23 cellular contexts compared by ENCODE assay signal in the genomic region with DNA sequence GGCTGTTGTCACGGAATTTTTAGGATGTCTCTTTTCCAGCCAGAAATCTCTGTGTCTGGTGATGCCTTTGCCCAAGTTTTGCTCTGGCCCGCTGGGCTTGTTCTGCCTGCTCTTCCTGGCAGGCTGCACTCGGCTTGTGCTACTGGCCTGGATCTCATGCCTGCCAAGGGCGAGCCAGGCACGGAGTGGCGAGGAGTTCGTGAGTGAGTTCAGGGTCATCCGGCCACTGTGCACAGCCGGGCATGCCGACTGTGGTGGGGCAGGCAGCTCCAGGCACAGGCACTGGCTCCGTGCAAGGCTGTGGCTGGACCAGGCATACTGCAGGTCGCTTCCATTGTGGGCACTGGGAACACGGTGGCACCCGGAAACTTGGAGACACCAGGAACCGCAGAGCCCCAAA.
DNase-seq lines count a peak whose midpoint lies in the region; ATAC-seq and TF ChIP-seq lines count a peak whose summit lies in the region.
"Had no signal": no experiment of that assay in that cellular context is flagged by ENCODE, and none has a peak within 500 bp of the region (broad histone marks: within the 10 kb centered on the region; RNA-seq: fewer than 3 reads in every experiment).

No MANE protein-coding gene starts in this region.

- ATAC-seq in left cardiac atrium = peak; percentile 17 to 85
- ATAC-seq in GM21717 (IDR thresholded peaks at IDR 0.05; ENCODE audit: unreplicated experiment) = no peak
- ATAC-seq: activated CD8-positive, alpha-beta T cell treated with anti-CD3 and anti-CD28 coated beads for 36 hours had no signal

- 81 to 90% methylated on average over 15 of the region's 15 CpGs for WGBS in esophagus, 2 donors

- H3K9me3 ChIP-seq in esophagus (ENCODE audit: control insufficient read depth in 2 of 2, insufficient read depth in 1 of 2, low read depth in 1 of 2, low read length in 1 of 2) = no peaks in the 10 kb centered on the region
- no peaks in the 10 kb centered on the region for H3K9me3 ChIP-seq in vagina
- H3K9me3 ChIP-seq: SK-N-SH, stomach had no signal

- H3K27ac ChIP-seq in esophagus (ENCODE audit: low read depth in 2 of 2, low read length in 1 of 2) (peak overlapping the region; percentile 11 to 20), vagina (peak overlapping the region; percentile 40)
- H3K27ac ChIP-seq: KMS-11, RWPE1 had no signal

- H3K4me3 ChIP-seq in esophagus (ENCODE audit: low read depth in 1 of 2, low read length in 2 of 2) = no peak overlapping the region
- H3K4me3 ChIP-seq in vagina = no peak overlapping the region
- H3K4me3 ChIP-seq: dorsolateral prefrontal cortex, stomach had no signal

- DNase-seq in left cardiac atrium (no peak), posterior vena cava (ENCODE audit: low spot score) (peak; percentile 80), vagina (ENCODE audit: extremely low spot score in 2 of 2) (no peak), iPS-NIHi11 (ENCODE audit: low spot score) (no peak), DMS114 treated with DMSO at 0.1 percent for 48 hours (lab: John Stamatoyannopoulos, UW; ENCODE audit: unreplicated experiment) (no peak)
- DNase-seq: activated CD4-positive, CD25-positive, alpha-beta regulatory T cell treated with anti-CD3 and anti-CD28 coated beads, Interleukin-2, amount 50 U/mL, for 72 hours; activated CD8-positive, alpha-beta T cell treated with anti-CD3 and anti-CD28 coated beads for 36 hours; activated naive CD8-positive, alpha-beta T cell treated with anti-CD3 and anti-CD28 coated beads for 36 hours; Calu3; central memory CD4-positive, alpha-beta T cell; dorsolateral prefrontal cortex; mammary epithelial cell; NCI-H1417; NCI-H2081; NCI-H345; NCI-H748 treated with DMSO at 0.1 percent for 48 hours; SK-N-SH; small intestine; stomach had no signal

- intact Hi-C loops in left cardiac atrium (cut with DNase I) = no loop called here
- intact Hi-C loops in posterior vena cava (cut with DNase I) = no loop called here
- intact Hi-C loops in vagina (cut with DNase I) = loop anchor here (10.0 kb wide), 1 partner anchor 126 kb away; a partner anchor contains a TSS

- no peak for TF ChIP-seq CTCF in vagina (IDR thresholded peaks at IDR 0.05)

- peaks cover 0 to 9% of the 10 kb centered on the region in 2 donors for H3K36me3 ChIP-seq in esophagus (ENCODE audit: control insufficient read depth in 2 of 2, insufficient read depth in 2 of 2, low read length in 1 of 2)
- no peaks in the 10 kb centered on the region for H3K36me3 ChIP-seq in vagina

- H3K4me1 ChIP-seq in esophagus (ENCODE audit: control insufficient read depth in 2 of 2, insufficient read depth in 2 of 2, low read length in 1 of 2) (peaks cover 0 to 4% of the 10 kb centered on the region in 2 donors), vagina (peaks cover 54% of the 10 kb centered on the region)

- TF ChIP-seq POLR2A in vagina (IDR thresholded peaks at IDR 0.05) = no peak

- H3K27me3 ChIP-seq in esophagus (ENCODE audit: control insufficient read depth in 1 of 2, insufficient read depth in 2 of 2, low read length in 2 of 2) (no peaks in the 10 kb centered on the region), vagina (no peaks in the 10 kb centered on the region)
- H3K27me3 ChIP-seq: dorsolateral prefrontal cortex, stomach had no signal
